In genomic region chr1:64171797-64172281, GRCh38 we compare ENCODE assay signal across 8 cellular contexts. TPM values are rescaled to one million over a fixed set of nuclear protein-coding genes. Genes with fewer than 3 reads are reported as not detected.
DNase-seq lines count a peak whose midpoint lies in the region; ATAC-seq, FAIRE-seq and TF ChIP-seq lines count a peak whose summit lies in the region.

No MANE protein-coding gene starts in this region.

- no peak overlapping the region for H2BK120ac ChIP-seq in mesendoderm (ENCODE audit: low read depth, low read length)

- intact Hi-C loops in kidney (cut with DNase I) = no loop called here

- no peak for FAIRE-seq in kidney (lab: Jason Lieb, UNC)

- no peak overlapping the region for H4K8ac ChIP-seq in mesendoderm (ENCODE audit: low read depth, low read length)

- peak overlapping the region; percentile 11 for H2BK5ac ChIP-seq in mesendoderm (ENCODE audit: low read length)

- no peaks in the 10 kb centered on the region for H3K79me2 ChIP-seq in mesendoderm (ENCODE audit: control insufficient read depth, insufficient read depth, low read length)

- H3K4ac ChIP-seq in mesendoderm (ENCODE audit: low read depth, low read length) = no peak overlapping the region

- CTCF ChIA-PET in AG04450 (lab: Charles Lee) = interaction anchor here (1.0 kb wide), 1 partner anchor 75 kb away, joined by 4 read pairs; no protein-coding TSS in a partner anchor

- DNase-seq in AG04450 (ENCODE audit: low read depth, low spot score) (no peak), SJCRH30 (peak in 1 of 2 experiments; percentile 9), mesendoderm (peak; percentile 80), T1000 (lab: John Stamatoyannopoulos, UW) (no peak), NCI-H2227 (lab: John Stamatoyannopoulos, UW; ENCODE audit: unreplicated experiment) (no peak), kidney (no peak)

- H3K18ac ChIP-seq in mesendoderm (ENCODE audit: low read length) = peak overlapping the region; percentile 78

- POLR2A ChIA-PET in AG04450 (lab: Yijun Ruan, JAX) = interaction anchor here (0.5 kb wide), 1 partner anchor 554 kb away, joined by 3 read pairs; no protein-coding TSS in a partner anchor

- H3K9ac ChIP-seq in mesendoderm (ENCODE audit: low read length) = no peak overlapping the region
- H3K9ac ChIP-seq in kidney (ENCODE audit: low read length in 2 of 2) = no peak overlapping the region

- peak overlapping the region; percentile 45 for H2BK15ac ChIP-seq in mesendoderm (replicated peaks; ENCODE audit: low read depth)

- H3K79me1 ChIP-seq in mesendoderm (ENCODE audit: low read length) = no peaks in the 10 kb centered on the region

- H3K4me2 ChIP-seq in mesendoderm (ENCODE audit: low read length) = no peak overlapping the region

- H3K4me1 ChIP-seq in SJCRH30 = peaks cover 23% of the 10 kb centered on the region
- peaks cover 12% of the 10 kb centered on the region for H3K4me1 ChIP-seq in mesendoderm (ENCODE audit: control insufficient read depth, low read depth, low read length)
- H3K4me1 ChIP-seq in kidney (ENCODE audit: control insufficient read depth in 1 of 2, insufficient read depth in 1 of 2, low read depth in 1 of 2, low read length in 2 of 2) = peaks cover 2 to 10% of the 10 kb centered on the region in 2 donors

- no CpG with 5 or more reads among the region's 3 CpGs for WGBS in mesendoderm (ENCODE audit: extremely low coverage, insufficient coverage, low lambda C conversion rate)

- no peak overlapping the region for H3K23ac ChIP-seq in mesendoderm (ENCODE audit: low read length)

- no peaks in the 10 kb centered on the region for H3K36me3 ChIP-seq in SJCRH30
- H3K36me3 ChIP-seq in mesendoderm (ENCODE audit: control insufficient read depth, insufficient read depth, low read length) = no peaks in the 10 kb centered on the region
- H3K36me3 ChIP-seq in kidney (ENCODE audit: control insufficient read depth in 1 of 2, insufficient read depth in 2 of 2, low read length in 2 of 2) = no peaks in the 10 kb centered on the region

- peak overlapping the region; percentile 29 for H3K56ac ChIP-seq in mesendoderm (ENCODE audit: low read length)

- ATAC-seq in GM19328 (IDR thresholded peaks at IDR 0.05; ENCODE audit: unreplicated experiment) (peak; percentile 78), HG03354 (IDR thresholded peaks at IDR 0.05; ENCODE audit: poor library complexity, severe bottlenecking, unreplicated experiment) (peak; percentile 72)

- H2AK5ac ChIP-seq in mesendoderm (ENCODE audit: low read length) = no peak overlapping the region

- no peaks in the 10 kb centered on the region for H3K27me3 ChIP-seq in AG04450 (ENCODE audit: control insufficient read depth, insufficient read depth, low read length)
- no peaks in the 10 kb centered on the region for H3K27me3 ChIP-seq in SJCRH30
- no peaks in the 10 kb centered on the region for H3K27me3 ChIP-seq in mesendoderm (ENCODE audit: insufficient read depth, low read length, poor library complexity)

- H4K5ac ChIP-seq in mesendoderm (ENCODE audit: low read length) = no peak overlapping the region

- H3K9me3 ChIP-seq in AG04450 (ENCODE audit: control insufficient read depth, insufficient read depth, low read length) (no peaks in the 10 kb centered on the region), SJCRH30 (replicated peaks) (no peaks in the 10 kb centered on the region), kidney (ENCODE audit: control insufficient read depth in 1 of 2, low read length in 2 of 2) (no peaks in the 10 kb centered on the region)

- no peak for TF ChIP-seq CTCF in AG04450 (IDR thresholded peaks at IDR 0.05; ENCODE audit: low read depth, low read length)
- TF ChIP-seq CTCF in kidney (IDR thresholded peaks at IDR 0.05; ENCODE audit: borderline replicate concordance, extremely low read depth, insufficient read depth) = no peak

- no peak overlapping the region for H3K4me3 ChIP-seq in AG04450 (ENCODE audit: low read depth, low read length)
- no peak overlapping the region for H3K4me3 ChIP-seq in SJCRH30
- no peak overlapping the region for H3K4me3 ChIP-seq in mesendoderm (ENCODE audit: low read length)
- no peak overlapping the region for H3K4me3 ChIP-seq in kidney (ENCODE audit: low read length in 2 of 2)

- H3K27ac ChIP-seq in AG04450 (ENCODE audit: low read depth, low read length) = peak overlapping the region; percentile 34
- H3K27ac ChIP-seq in SJCRH30 = peak overlapping the region; percentile 24; the same call in 1 of the 2 replicates
- peak overlapping the region; percentile 51 for H3K27ac ChIP-seq in mesendoderm (ENCODE audit: low read depth, low read length)
- no peak overlapping the region for H3K27ac ChIP-seq in kidney (ENCODE audit: low read depth in 2 of 2, low read length in 2 of 2)

RNA-seq across cellular contexts. Expression of gene UBE2U, which starts 31.6 kb away (rescaled TPM):
- polyA plus RNA-seq in AG04450 (2011; rRNA removed) (not detected in 2 replicates), kidney (ENCODE audit: insufficient read depth, low read depth, low replicate concordance) (not detected)
- not detected in 2 replicates for polyA minus RNA-seq in AG04450 (2011; rRNA and poly(A)+ RNA removed)
- total RNA-seq in SJCRH30 (2014; rRNA removed; shearing (Covaris generic)) = not detected in 2 replicates
- not detected for polyA plus RNA-seq in mesendoderm (2013, experiment 1 of 2)
- not detected for polyA plus RNA-seq in mesendoderm (2013, experiment 2 of 2)
- total RNA-seq in kidney = not detected

Comparison
In these comparisons a context has a peak if more than half of its experiments do, and no peak if none do; other contexts are left out.
1. H3K27ac ChIP-seq: peak in AG04450 (single experiment), SJCRH30 (single experiment) and mesendoderm (single experiment); none in kidney (0 of 2).